ENCODE assay signal across 8 cellular contexts in the genomic region with DNA sequence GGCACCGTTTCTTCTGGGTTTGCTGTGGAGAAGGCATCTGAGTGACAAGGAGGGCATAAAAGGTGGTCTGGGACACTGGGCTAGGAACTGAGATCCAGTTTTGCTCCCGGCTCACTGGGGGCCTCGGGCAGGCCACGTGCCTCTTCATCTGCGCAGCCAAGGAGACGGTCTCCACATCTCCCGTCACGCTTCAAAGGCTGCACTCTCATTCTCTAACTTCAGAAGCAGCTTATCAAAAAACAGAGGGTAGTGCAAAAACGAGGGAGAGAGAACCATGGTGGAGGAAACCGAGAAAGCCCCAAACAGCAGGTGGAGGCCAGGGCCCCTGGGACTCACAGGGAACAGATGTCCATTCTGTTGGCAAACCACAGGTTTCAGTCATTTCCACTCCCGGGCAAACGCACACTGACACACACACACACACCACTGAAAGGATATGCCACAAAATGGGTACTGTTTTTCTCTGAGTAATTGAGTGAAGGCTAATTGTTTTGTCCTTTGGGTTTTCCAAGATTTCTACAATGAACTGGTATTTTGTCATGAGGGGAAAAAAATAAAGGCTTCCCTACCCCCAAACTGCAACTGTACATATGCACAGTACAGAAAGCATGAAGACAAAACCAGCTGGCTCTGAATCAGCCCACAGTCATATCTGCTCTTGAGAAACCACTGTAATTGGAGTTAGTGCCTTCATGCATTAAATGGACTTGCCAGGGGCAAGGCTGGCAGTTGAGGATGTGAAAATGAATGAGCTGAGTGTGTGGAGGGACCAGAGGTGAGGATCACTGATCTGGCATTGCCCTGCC.
DNase-seq lines count a peak whose midpoint lies in the region; ATAC-seq and TF ChIP-seq lines count a peak whose summit lies in the region.

No MANE protein-coding gene starts in this region.

- H3K27ac Mint-ChIP-seq in activated naive CD4-positive, alpha-beta T cell treated with anti-CD3 and anti-CD28 coated beads for 36 hours: no peak overlapping the region

- no peak overlapping the region for H3K4me3 ChIP-seq in fibroblast of mammary gland (ENCODE audit: control insufficient read depth, low read depth, low read length)

- intact Hi-C loops in activated naive CD4-positive, alpha-beta T cell treated with anti-CD3 and anti-CD28 coated beads for 36 hours (cut with micrococcal nuclease): no loop called here

- no peaks in the 10 kb centered on the region for H3K27me3 Mint-ChIP-seq in activated naive CD4-positive, alpha-beta T cell treated with anti-CD3 and anti-CD28 coated beads for 36 hours (ENCODE audit: low read depth)

- H3K36me3 Mint-ChIP-seq in activated naive CD4-positive, alpha-beta T cell treated with anti-CD3 and anti-CD28 coated beads for 36 hours (ENCODE audit: low read depth): no peaks in the 10 kb centered on the region

- CTCF ChIA-PET in activated naive CD4-positive, alpha-beta T cell treated with anti-CD3 and anti-CD28 coated beads for 36 hours (lab: Charles Lee): no interaction called here

- ATAC-seq in HG02610 (IDR thresholded peaks at IDR 0.05; ENCODE audit: unreplicated experiment): peak; percentile 42

- no peak for TF ChIP-seq CTCF in fibroblast of mammary gland (conservative IDR thresholded peaks at IDR 0.05; ENCODE audit: control insufficient read depth, insufficient read depth, low read depth, low read length)

- peaks cover 26% of the 10 kb centered on the region for H3K4me1 Mint-ChIP-seq in activated naive CD4-positive, alpha-beta T cell treated with anti-CD3 and anti-CD28 coated beads for 36 hours (ENCODE audit: low read depth)

- H3K9me3 Mint-ChIP-seq in activated naive CD4-positive, alpha-beta T cell treated with anti-CD3 and anti-CD28 coated beads for 36 hours: no peaks in the 10 kb centered on the region

- H3K4me3 Mint-ChIP-seq in activated naive CD4-positive, alpha-beta T cell treated with anti-CD3 and anti-CD28 coated beads for 36 hours: no peak overlapping the region

- peak; percentile 23 for DNase-seq in activated naive CD4-positive, alpha-beta T cell treated with anti-CD3 and anti-CD28 coated beads for 36 hours
- DNase-seq in activated naive CD4-positive, alpha-beta T cell (lab: John Stamatoyannopoulos, UW): no peak
- peak; percentile 63 to 86 for DNase-seq in NCI-H446 (lab: John Stamatoyannopoulos, UW)
- DNase-seq in fibroblast of mammary gland (ENCODE audit: low read depth): peak; percentile 94
- DNase-seq in NK-92 treated with Interleukin-12 subunit alpha and Interleukin-12 subunit beta, amount 100 ng/mL, for 24 hours (lab: John Stamatoyannopoulos, UW): no peak
- no peak for DNase-seq in OCI-M1 (lab: John Stamatoyannopoulos, UW)
- no peak for DNase-seq in stimulated activated CD4-positive, alpha-beta T cell treated with anti-CD3 and anti-CD28 coated beads, Interleukin-12 subunit alpha, Interleukin-12 subunit beta, amount 100 ng/mL, for 4 hours

Comparison
In these comparisons a context has a peak if more than half of its experiments do, and no peak if none do; other contexts are left out.
1. DNase-seq: peak in activated naive CD4-positive, alpha-beta T cell treated with anti-CD3 and anti-CD28 coated beads for 36 hours (single experiment), NCI-H446 (2 of 2) and fibroblast of mammary gland (single experiment); none in activated naive CD4-positive, alpha-beta T cell (0 of 4), NK-92 treated with Interleukin-12 subunit alpha and Interleukin-12 subunit beta, amount 100 ng/mL, for 24 hours (single experiment), OCI-M1 (single experiment) and stimulated activated CD4-positive, alpha-beta T cell treated with anti-CD3 and anti-CD28 coated beads, Interleukin-12 subunit alpha, Interleukin-12 subunit beta, amount 100 ng/mL, for 4 hours (single experiment).